ENCODE assay signal across 8 cellular contexts in genomic region chr17:34361478-34362061, GRCh38. TPM values are rescaled to one million over a fixed set of nuclear protein-coding genes. Genes with fewer than 3 reads are reported as not detected.
A peak's percentile ranks its signal among the peaks of the same experiment; 100 is the strongest.
DNase-seq lines count a peak whose midpoint lies in the region; ATAC-seq and TF ChIP-seq lines count a peak whose summit lies in the region.

No MANE protein-coding gene starts in this region.

- H3K9ac ChIP-seq in endodermal cell (ENCODE audit: extremely low read depth, low read length, poor library complexity, severe bottlenecking) (no peak overlapping the region), mesenchymal stem cell (ENCODE audit: low read length) (no peak overlapping the region)

- POLR2A ChIA-PET in activated CD4-positive, alpha-beta memory T cell treated with anti-CD3 and anti-CD28 coated beads, Interleukin-2, amount 10 ng/mL, durations not matched to agents 7 days and 5 days (lab: Charles Lee), result interaction anchor here (0.9 to 3.7 kb wide), 2 partner anchors 17 to 160 kb away, joined by 3 to 15 read pairs; no protein-coding TSS in a partner anchor

- no peak overlapping the region for H2AFZ ChIP-seq in mesenchymal stem cell (ENCODE audit: low read depth, low read length)

- 41 to 43% methylated on average over 6 to 8 of the region's 8 CpGs for WGBS in endodermal cell (ENCODE audit: insufficient coverage in 1 of 2, insufficient read length in 1 of 2), 2 experiments
- WGBS in mesenchymal stem cell, result 22% methylated on average over 8 of the region's 8 CpGs

- CTCF ChIA-PET in activated CD4-positive, alpha-beta memory T cell treated with anti-CD3 and anti-CD28 coated beads, Interleukin-2, amount 10 ng/mL, durations not matched to agents 7 days and 5 days (lab: Charles Lee), result interaction anchor here (0.7 to 5.7 kb wide), 45 partner anchors 9 to 757 kb away, joined by 3 to 199 read pairs (median 4); partner anchors contain the start of gene CCL8

- no peaks in the 10 kb centered on the region for H3K9me3 Mint-ChIP-seq in activated CD4-positive, alpha-beta memory T cell treated with anti-CD3 and anti-CD28 coated beads, Interleukin-2, amount 10 ng/mL, durations not matched to agents 7 days and 5 days
- H3K9me3 Mint-ChIP-seq in endodermal cell, result no peaks in the 10 kb centered on the region

- H2BK120ac ChIP-seq in mesenchymal stem cell (ENCODE audit: low read depth, low read length), result no peak overlapping the region

- H3K4ac ChIP-seq in mesenchymal stem cell (ENCODE audit: low read depth in 1 of 2, low read length in 2 of 2), result no peak overlapping the region

- H3K4me3 ChIP-seq in endodermal cell (ENCODE audit: low read length) (no peak overlapping the region), mesenchymal stem cell (ENCODE audit: insufficient read depth in 1 of 2, low read depth in 1 of 2, low read length in 2 of 2) (no peak overlapping the region)

- no peaks in the 10 kb centered on the region for H3K79me1 ChIP-seq in mesenchymal stem cell (replicated peaks; ENCODE audit: low read length, poor library complexity, severe bottlenecking)

- H3K36me3 Mint-ChIP-seq in activated CD4-positive, alpha-beta memory T cell treated with anti-CD3 and anti-CD28 coated beads, Interleukin-2, amount 10 ng/mL, durations not matched to agents 7 days and 5 days (ENCODE audit: low read depth), result no peaks in the 10 kb centered on the region
- H3K36me3 Mint-ChIP-seq in endodermal cell (ENCODE audit: low read depth), result no peaks in the 10 kb centered on the region

- no peak overlapping the region for H3K27ac Mint-ChIP-seq in activated CD4-positive, alpha-beta memory T cell treated with anti-CD3 and anti-CD28 coated beads, Interleukin-2, amount 10 ng/mL, durations not matched to agents 7 days and 5 days
- H3K27ac Mint-ChIP-seq in endodermal cell, result no peak overlapping the region

- no peak overlapping the region for H3K4me3 Mint-ChIP-seq in activated CD4-positive, alpha-beta memory T cell treated with anti-CD3 and anti-CD28 coated beads, Interleukin-2, amount 10 ng/mL, durations not matched to agents 7 days and 5 days
- H3K4me3 Mint-ChIP-seq in endodermal cell, result no peak overlapping the region

- ATAC-seq in GM19463 (IDR thresholded peaks at IDR 0.05; ENCODE audit: unreplicated experiment), result no peak

- H3K27ac ChIP-seq in endodermal cell (ENCODE audit: low read depth, low read length) (no peak overlapping the region), mesenchymal stem cell (ENCODE audit: low read length, poor library complexity, severe bottlenecking) (no peak overlapping the region)

- H4K8ac ChIP-seq in mesenchymal stem cell (ENCODE audit: low read length), result no peak overlapping the region

- H3K4me1 Mint-ChIP-seq in activated CD4-positive, alpha-beta memory T cell treated with anti-CD3 and anti-CD28 coated beads, Interleukin-2, amount 10 ng/mL, durations not matched to agents 7 days and 5 days, result peaks cover 33% of the 10 kb centered on the region
- peaks cover under 1% of the 10 kb centered on the region for H3K4me1 Mint-ChIP-seq in endodermal cell

- H3K27me3 Mint-ChIP-seq in activated CD4-positive, alpha-beta memory T cell treated with anti-CD3 and anti-CD28 coated beads, Interleukin-2, amount 10 ng/mL, durations not matched to agents 7 days and 5 days, result peaks cover 52% of the 10 kb centered on the region
- H3K27me3 Mint-ChIP-seq in endodermal cell (ENCODE audit: insufficient read depth), result peaks cover 14% of the 10 kb centered on the region

- no peak overlapping the region for H3K14ac ChIP-seq in mesenchymal stem cell (ENCODE audit: low read length in 2 of 2)

- H3K23ac ChIP-seq in mesenchymal stem cell (ENCODE audit: low read length in 2 of 2), result no peak overlapping the region

- H3K9me3 ChIP-seq in endodermal cell (ENCODE audit: control insufficient read depth, low read length) (no peaks in the 10 kb centered on the region), mesenchymal stem cell (ENCODE audit: control insufficient read depth, low read length) (no peaks in the 10 kb centered on the region)

- no peak overlapping the region for H3K18ac ChIP-seq in mesenchymal stem cell (ENCODE audit: low read depth in 1 of 2, low read length in 2 of 2)

- no peak overlapping the region for H4K91ac ChIP-seq in mesenchymal stem cell (ENCODE audit: low read length)

- H2BK12ac ChIP-seq in mesenchymal stem cell (ENCODE audit: low read length in 2 of 2), result no peak overlapping the region

- no peaks in the 10 kb centered on the region for H3K36me3 ChIP-seq in endodermal cell (ENCODE audit: control insufficient read depth, insufficient read depth, low read length)
- H3K36me3 ChIP-seq in mesenchymal stem cell (ENCODE audit: control insufficient read depth in 1 of 2, insufficient read depth in 2 of 2, low read depth in 1 of 2, low read length in 2 of 2), result no peaks in the 10 kb centered on the region

- no peak overlapping the region for H2BK5ac ChIP-seq in mesenchymal stem cell (ENCODE audit: low read depth, low read length, poor library complexity, severe bottlenecking)

- peak; percentile 99 for TF ChIP-seq CTCF in GM12873 (IDR thresholded peaks at IDR 0.05; ENCODE audit: insufficient read depth, low read depth, low read length, missing control alignments)
- TF ChIP-seq CTCF in endodermal cell (conservative IDR thresholded peaks at IDR 0.05), result peak; percentile 100

- H3K4me1 ChIP-seq in endodermal cell (ENCODE audit: control insufficient read depth, insufficient read depth, low read length) (no peaks in the 10 kb centered on the region), mesenchymal stem cell (ENCODE audit: control insufficient read depth, insufficient read depth, low read depth, low read length) (no peaks in the 10 kb centered on the region)

- H3K27me3 ChIP-seq in endodermal cell (ENCODE audit: control insufficient read depth, insufficient read depth, low read length, poor library complexity, severe bottlenecking), result peaks cover 4% of the 10 kb centered on the region
- peaks cover 0 to 47% of the 10 kb centered on the region in 2 experiments for H3K27me3 ChIP-seq in mesenchymal stem cell (ENCODE audit: control insufficient read depth in 1 of 2, insufficient read depth in 1 of 2, low read length in 2 of 2)

- DNase-seq in HK-2 (ENCODE audit: unreplicated experiment), result peak; percentile 76
- peak; percentile 96 for DNase-seq in NCI-H69 (lab: John Stamatoyannopoulos, UW)
- DNase-seq in activated CD4-positive, alpha-beta memory T cell treated with anti-CD3 and anti-CD28 coated beads, Interleukin-2, amount 10 ng/mL, durations not matched to agents 7 days and 5 days, result peak; percentile 80
- DNase-seq in endodermal cell, result peak; percentile 100
- DNase-seq in mesenchymal stem cell, result peak; percentile 75
- DNase-seq in stimulated activated CD8-positive, alpha-beta memory T cell treated with anti-CD3 and anti-CD28 coated beads, Interleukin-2, amount 100 ng/mL, for 1 hour (ENCODE audit: low read depth in 2 of 2), result peak; percentile 10 to 19

- H3K4me2 ChIP-seq in mesenchymal stem cell (ENCODE audit: low read length, poor library complexity, severe bottlenecking), result no peak overlapping the region

- no peak overlapping the region for H2AK5ac ChIP-seq in mesenchymal stem cell (ENCODE audit: low read length, severe bottlenecking)

- H2BK15ac ChIP-seq in mesenchymal stem cell (ENCODE audit: low read depth, poor library complexity, severe bottlenecking), result no peak overlapping the region

RNA-seq across cellular contexts. Expression of gene CCL1, which starts 1.5 kb away (rescaled TPM):
- 1 to 10 TPM; 4.8 to 6.8 TPM for total RNA-seq in activated CD4-positive, alpha-beta memory T cell treated with anti-CD3 and anti-CD28 coated beads, Interleukin-2, amount 10 ng/mL, durations not matched to agents 7 days and 5 days
- not detected for total RNA-seq in endodermal cell
- polyA plus RNA-seq in endodermal cell (2013, experiment 1 of 2), result not detected
- not detected for polyA plus RNA-seq in endodermal cell (2013, experiment 2 of 2)
- polyA plus RNA-seq in mesenchymal stem cell (2013, experiment 1 of 2), result not detected
- not detected for polyA plus RNA-seq in mesenchymal stem cell (2013, experiment 2 of 2)

RNA-seq across cellular contexts. Expression of gene CCL13, which starts 5.3 kb away (rescaled TPM):
- not detected for total RNA-seq in activated CD4-positive, alpha-beta memory T cell treated with anti-CD3 and anti-CD28 coated beads, Interleukin-2, amount 10 ng/mL, durations not matched to agents 7 days and 5 days
- not detected for total RNA-seq in endodermal cell
- not detected for polyA plus RNA-seq in endodermal cell (2013, experiment 1 of 2)
- not detected for polyA plus RNA-seq in endodermal cell (2013, experiment 2 of 2)
- not detected for polyA plus RNA-seq in mesenchymal stem cell (2013, experiment 1 of 2)
- not detected for polyA plus RNA-seq in mesenchymal stem cell (2013, experiment 2 of 2)

RNA-seq across cellular contexts. Expression of gene CCL8, which starts 42.3 kb away (rescaled TPM):
- not detected for total RNA-seq in activated CD4-positive, alpha-beta memory T cell treated with anti-CD3 and anti-CD28 coated beads, Interleukin-2, amount 10 ng/mL, durations not matched to agents 7 days and 5 days
- total RNA-seq in endodermal cell, result not detected
- not detected for polyA plus RNA-seq in endodermal cell (2013, experiment 1 of 2)
- not detected for polyA plus RNA-seq in endodermal cell (2013, experiment 2 of 2)
- polyA plus RNA-seq in mesenchymal stem cell (2013, experiment 1 of 2), result not detected
- polyA plus RNA-seq in mesenchymal stem cell (2013, experiment 2 of 2), result not detected

Comparison
In these comparisons a context has a peak if more than half of its experiments do, and no peak if none do; other contexts are left out.
1. DNase-seq: peak in every context shown above with its lines; median percentile 100 in endodermal cell; 96 in NCI-H69; 80 in activated CD4-positive, alpha-beta memory T cell treated with anti-CD3 and anti-CD28 coated beads, Interleukin-2, amount 10 ng/mL, durations not matched to agents 7 days and 5 days; 76 in HK-2; 75 in mesenchymal stem cell; 14 in stimulated activated CD8-positive, alpha-beta memory T cell treated with anti-CD3 and anti-CD28 coated beads, Interleukin-2, amount 100 ng/mL, for 1 hour.
2. RNA of gene CCL1, which starts 1.5 kb away (total RNA-seq): 4.8 to 6.8 TPM in activated CD4-positive, alpha-beta memory T cell treated with anti-CD3 and anti-CD28 coated beads, Interleukin-2, amount 10 ng/mL, durations not matched to agents 7 days and 5 days; not detected in endodermal cell; every median in the first group is over 4 times any median in the second.